2 cellular contexts compared by ENCODE assay signal in genomic region chr13:23902975-23903905, GRCh38.
TF ChIP-seq lines count a peak whose summit lies in the region.

No MANE protein-coding gene starts in this region.

TF ChIP-seq in endothelial cell of umbilical vein, 7 proteins besides CTCF, POLR2A, EP300 and RAD21:
- TF ChIP-seq POLR2AphosphoS5 (IDR thresholded peaks at IDR 0.05; ENCODE audit: insufficient read depth, low read depth, low read length) (no peak), JUN (IDR thresholded peaks at IDR 0.05; ENCODE audit: borderline replicate concordance, insufficient read depth, insufficient read length, low read depth) (no peak), MYC (IDR thresholded peaks at IDR 0.05; ENCODE audit: low read depth, low read length) (no peak), MAX (IDR thresholded peaks at IDR 0.05; ENCODE audit: insufficient read depth, insufficient read length) (no peak), GATA2 (IDR thresholded peaks at IDR 0.05; ENCODE audit: insufficient read depth, insufficient read length, low read depth, low read length) (no peak), FOS (IDR thresholded peaks at IDR 0.05; ENCODE audit: borderline replicate concordance, insufficient read depth, low read length) (no peak)

TF ChIP-seq in HepG2, 621 proteins besides CTCF, POLR2A, EP300 and RAD21:
- TF ChIP-seq CSRNP1 (CRISPR knock-in tag; IDR thresholded peaks at IDR 0.05): no peak
- no peak for TF ChIP-seq ZNF329 (CRISPR knock-in tag; IDR thresholded peaks at IDR 0.05; ENCODE audit: low read depth)
- TF ChIP-seq HBP1 (CRISPR knock-in tag; IDR thresholded peaks at IDR 0.05; ENCODE audit: low read depth): no peak
- TF ChIP-seq GLI4 (CRISPR knock-in tag; IDR thresholded peaks at IDR 0.05; ENCODE audit: borderline replicate concordance): no peak
- no peak for TF ChIP-seq ZNF570 (CRISPR knock-in tag; IDR thresholded peaks at IDR 0.05; ENCODE audit: borderline replicate concordance)
- no peak for TF ChIP-seq ZNF546 (CRISPR knock-in tag; conservative IDR thresholded peaks at IDR 0.05)
- TF ChIP-seq SP2 (CRISPR knock-in tag; IDR thresholded peaks at IDR 0.05): no peak
- TF ChIP-seq NPAS2 (CRISPR knock-in tag; IDR thresholded peaks at IDR 0.05; ENCODE audit: borderline replicate concordance): no peak
- no peak for TF ChIP-seq MYPOP (CRISPR knock-in tag; IDR thresholded peaks at IDR 0.05)
- no peak for TF ChIP-seq ZNF572 (CRISPR knock-in tag; IDR thresholded peaks at IDR 0.05)
- no peak for TF ChIP-seq SKI (IDR thresholded peaks at IDR 0.05; ENCODE audit: partially characterized antibody)
